Comparison of ENCODE assay signal across 1 cellular context in the genomic region with DNA sequence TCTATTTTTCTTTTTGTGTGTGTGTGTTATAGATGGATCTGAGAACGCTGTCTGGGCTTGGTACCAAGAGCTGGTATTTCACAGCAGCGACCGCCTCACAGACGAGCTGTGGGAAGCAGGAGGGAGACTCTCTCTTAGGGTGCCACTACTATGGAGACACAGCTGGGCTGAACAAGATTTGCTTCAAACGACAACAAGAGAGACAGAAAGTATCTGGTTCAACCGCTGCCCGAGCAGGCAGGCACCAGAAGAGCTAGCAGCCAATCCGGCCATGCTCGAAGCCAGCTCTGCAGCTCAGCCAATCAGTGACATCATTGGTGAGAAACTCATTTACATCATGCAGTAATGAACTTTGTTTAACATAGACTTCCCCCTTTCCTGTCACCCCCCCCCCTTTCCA.
TF ChIP-seq lines count a peak whose summit lies in the region.

No MANE protein-coding gene starts in this region.

TF ChIP-seq in IMR-90, 13 proteins besides CTCF, POLR2A, EP300 and RAD21 (continued from another document):
- TF ChIP-seq, protein P1, sequence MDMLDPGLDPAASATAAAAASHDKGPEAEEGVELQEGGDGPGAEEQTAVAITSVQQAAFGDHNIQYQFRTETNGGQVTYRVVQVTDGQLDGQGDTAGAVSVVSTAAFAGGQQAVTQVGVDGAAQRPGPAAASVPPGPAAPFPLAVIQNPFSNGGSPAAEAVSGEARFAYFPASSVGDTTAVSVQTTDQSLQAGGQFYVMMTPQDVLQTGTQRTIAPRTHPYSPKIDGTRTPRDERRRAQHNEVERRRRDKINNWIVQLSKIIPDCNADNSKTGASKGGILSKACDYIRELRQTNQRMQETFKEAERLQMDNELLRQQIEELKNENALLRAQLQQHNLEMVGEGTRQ (IDR thresholded peaks at IDR 0.05; ENCODE audit: low read depth, low read length) = no peak
- no peak for TF ChIP-seq BHLHE40 (IDR thresholded peaks at IDR 0.05; ENCODE audit: low read depth, low read length)
- no peak for TF ChIP-seq MAFK (IDR thresholded peaks at IDR 0.05; ENCODE audit: low read depth, low read length)
- no peak for TF ChIP-seq CHD1 (IDR thresholded peaks at IDR 0.05; ENCODE audit: low read depth, low read length)
- TF ChIP-seq RFX5 (IDR thresholded peaks at IDR 0.05; ENCODE audit: low read depth, low read length) = no peak
- TF ChIP-seq FOS (IDR thresholded peaks at IDR 0.05; ENCODE audit: low read depth, low read length) = no peak
- no peak for TF ChIP-seq MAZ (IDR thresholded peaks at IDR 0.05; ENCODE audit: borderline replicate concordance, low read depth, low read length)
- TF ChIP-seq SMC3 (IDR thresholded peaks at IDR 0.05; ENCODE audit: low read depth, low read length) = no peak
- no peak for TF ChIP-seq NFE2L2 (IDR thresholded peaks at IDR 0.05; ENCODE audit: low read depth, low read length)
TF ChIP-seq in IMR-90: peak in this region for 0.
